ENCODE assay signal across 9 cellular contexts in the genomic region with DNA sequence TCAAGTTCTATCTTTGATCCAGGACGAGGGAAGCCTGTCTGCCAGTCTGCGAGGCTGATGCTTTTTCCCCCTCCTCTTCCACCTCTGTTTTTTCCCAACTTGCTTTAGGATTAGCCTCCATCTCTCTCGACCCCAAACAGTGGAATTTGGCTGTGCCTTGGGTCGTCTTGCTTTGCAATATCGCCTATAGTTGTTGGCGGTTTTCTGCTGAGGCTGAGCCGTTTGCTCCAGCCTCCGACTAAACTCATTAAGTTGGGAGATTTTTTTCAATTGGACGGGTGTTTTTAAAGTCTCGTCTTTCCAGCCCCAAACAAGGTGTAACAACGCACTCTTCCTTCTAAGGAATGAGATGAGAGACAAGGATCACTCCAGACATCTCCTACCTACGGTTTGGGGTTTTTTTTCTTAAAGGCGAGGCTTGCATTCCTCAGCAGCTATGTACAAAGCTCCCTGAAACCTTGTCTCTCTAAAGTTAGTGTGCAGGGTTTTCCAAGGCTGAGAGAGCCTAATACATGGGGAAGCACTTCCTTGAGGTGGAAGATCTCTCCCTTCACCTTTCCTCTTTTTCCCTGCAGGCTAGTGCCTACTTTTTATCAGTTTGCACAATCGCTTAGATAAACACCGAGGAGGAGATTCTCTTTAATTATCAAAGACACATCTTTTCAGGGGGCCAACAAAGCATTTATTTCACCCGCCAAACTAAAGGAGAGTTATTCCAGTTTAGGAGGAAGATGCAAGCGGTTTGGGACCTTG. TPM values are rescaled to one million over a fixed set of nuclear protein-coding genes. Genes with fewer than 3 reads are reported as not detected.
A peak's percentile ranks its signal among the peaks of the same experiment; 100 is the strongest.
DNase-seq lines count a peak whose midpoint lies in the region; TF ChIP-seq lines count a peak whose summit lies in the region.
"Had no signal": no experiment of that assay in that cellular context is flagged by ENCODE, and none has a peak within 500 bp of the region (broad histone marks: within the 10 kb centered on the region; RNA-seq: fewer than 3 reads in every experiment).

No MANE protein-coding gene starts in this region.

- no peak for TF ChIP-seq CTCF in fibroblast of villous mesenchyme (IDR thresholded peaks at IDR 0.05; ENCODE audit: insufficient read depth, low read depth, low read length)
- TF ChIP-seq CTCF in retinal pigment epithelial cell (conservative IDR thresholded peaks at IDR 0.05; ENCODE audit: low read depth, low read length): no peak

- peak overlapping the region; percentile 78; the same call in 1 of the 2 replicates for H3K4me3 ChIP-seq in GM08714 (ENCODE audit: low read length)
- peak overlapping the region; percentile 74 for H3K4me3 ChIP-seq in SJCRH30
- H3K4me3 ChIP-seq in fibroblast of villous mesenchyme (ENCODE audit: low read depth, low read length): peak overlapping the region; percentile 94
- H3K4me3 ChIP-seq in retinal pigment epithelial cell (ENCODE audit: low read length): peak overlapping the region; percentile 70

- H3K4me1 ChIP-seq in SJCRH30: peaks cover 6% of the 10 kb centered on the region; the same call in 1 of the 2 replicates

- H3K36me3 ChIP-seq in SJCRH30: no peaks in the 10 kb centered on the region

- H3K9me3 ChIP-seq in SJCRH30 (replicated peaks): no peaks in the 10 kb centered on the region

- peak overlapping the region; percentile 76 for H3K27ac ChIP-seq in SJCRH30

- no peaks in the 10 kb centered on the region for H3K27me3 ChIP-seq in SJCRH30

- peak; percentile 49 to 71 for DNase-seq in SJCRH30
- peak; percentile 70 for DNase-seq in fibroblast of villous mesenchyme (ENCODE audit: low read depth)
- no peak for DNase-seq in retinal pigment epithelial cell (ENCODE audit: low read depth)
- no peak for DNase-seq in GM19238 (ENCODE audit: insufficient read length, low spot score)
- DNase-seq in NCI-H2107 treated with DMSO at 0.1 percent for 48 hours (lab: John Stamatoyannopoulos, UW; ENCODE audit: unreplicated experiment): no peak
- no peak for DNase-seq in NCI-H1417 treated with DMSO at 0.1 percent for 48 hours (lab: John Stamatoyannopoulos, UW)
- no peak for DNase-seq in mucosa of gallbladder (ENCODE audit: low spot score)
- DNase-seq: foreskin melanocyte had no signal

RNA-seq across cellular contexts. Expression of gene NR2F2, which starts 4.7 kb away (rescaled TPM):
- total RNA-seq in SJCRH30 (2014; rRNA removed; shearing (Covaris generic)): 24.5 and 24.9 TPM in 2 replicates
- total RNA-seq in fibroblast of villous mesenchyme: 73.1 and 96.3 TPM in 2 replicates
- 288 TPM for total RNA-seq in mucosa of gallbladder

Comparison
In these comparisons a context has a peak if more than half of its experiments do, and no peak if none do; other contexts are left out.
1. DNase-seq: peak in SJCRH30 (2 of 2) and fibroblast of villous mesenchyme (single experiment); none in retinal pigment epithelial cell (single experiment), GM19238 (single experiment), NCI-H2107 treated with DMSO at 0.1 percent for 48 hours (single experiment), NCI-H1417 treated with DMSO at 0.1 percent for 48 hours (single experiment) and mucosa of gallbladder (single experiment).
2. Peak in every context shown above with its lines, with median percentiles within 50 percentile points of each other: H3K4me3 ChIP-seq.